In genomic region chr2:72629062-72629461, GRCh38 we compare ENCODE assay signal across 19 cellular contexts.
"Had no signal": no experiment of that assay in that cellular context is flagged by ENCODE, and none has a peak within 500 bp of the region (broad histone marks: within the 10 kb centered on the region; RNA-seq: fewer than 3 reads in every experiment).

No MANE protein-coding gene starts in this region.

- H3K9ac ChIP-seq: SK-N-SH had no signal

- H3K9me2 ChIP-seq: SK-N-SH had no signal

- H3K27ac ChIP-seq: cardiac muscle cell, esophagus muscularis mucosa, stomach, suprapubic skin, tibial nerve had no signal

- ATAC-seq: activated T-cell treated with anti-CD3 and anti-CD28 coated beads, Interleukin-2, amount 50 U/mL, for 72 hours; natural killer cell had no signal

- H3K27ac Mint-ChIP-seq: activated CD4-positive, alpha-beta memory T cell treated with anti-CD3 and anti-CD28 coated beads for 36 hours; activated naive CD4-positive, alpha-beta T cell treated with anti-CD3 and anti-CD28 coated beads for 36 hours; activated naive CD8-positive, alpha-beta T cell treated with anti-CD3 and anti-CD28 coated beads, Interleukin-2, amount 10 ng/mL, durations not matched to agents 7 days and 5 days; activated T-cell treated with anti-CD3 and anti-CD28 coated beads, Interleukin-2, amount 50 U/mL, for 72 hours; mesothelial cell of epicardium; natural killer cell had no signal

- H3K27me3 ChIP-seq: cardiac muscle cell, esophagus muscularis mucosa, stomach, suprapubic skin, tibial nerve had no signal

- H3K36me3 Mint-ChIP-seq: activated naive CD8-positive, alpha-beta T cell treated with anti-CD3 and anti-CD28 coated beads, Interleukin-2, amount 10 ng/mL, durations not matched to agents 7 days and 5 days; natural killer cell had no signal

- H3K4me3 ChIP-seq: cardiac muscle cell, esophagus muscularis mucosa, lung, stomach, suprapubic skin, tibial nerve had no signal

- H3K27me3 Mint-ChIP-seq: activated CD4-positive, alpha-beta memory T cell treated with anti-CD3 and anti-CD28 coated beads for 36 hours had no signal

- DNase-seq: activated CD4-positive, alpha-beta memory T cell treated with anti-CD3 and anti-CD28 coated beads for 36 hours; activated CD4-positive, alpha-beta T cell treated with anti-CD3 and anti-CD28 coated beads for 48 hours; activated effector memory CD4-positive, alpha-beta T cell treated with Interleukin-2 at 50 U/mL for 16 hours; activated naive CD4-positive, alpha-beta T cell treated with anti-CD3 and anti-CD28 coated beads for 36 hours; activated naive CD8-positive, alpha-beta T cell treated with anti-CD3 and anti-CD28 coated beads, Interleukin-2, amount 10 ng/mL, durations not matched to agents 7 days and 5 days; activated T-cell treated with anti-CD3 and anti-CD28 coated beads, Interleukin-2, amount 50 U/mL, for 72 hours; dermis blood vessel endothelial cell; foreskin melanocyte; natural killer cell; retina; SK-N-SH; stimulated activated CD4-positive, alpha-beta T cell treated with anti-CD3 and anti-CD28 coated beads, Interleukin-4, amount 100 ng/mL, for 24 hours; stomach had no signal

- H3K9me3 Mint-ChIP-seq: activated CD4-positive, alpha-beta memory T cell treated with anti-CD3 and anti-CD28 coated beads for 36 hours; activated naive CD4-positive, alpha-beta T cell treated with anti-CD3 and anti-CD28 coated beads for 36 hours; activated naive CD8-positive, alpha-beta T cell treated with anti-CD3 and anti-CD28 coated beads, Interleukin-2, amount 10 ng/mL, durations not matched to agents 7 days and 5 days; activated T-cell treated with anti-CD3 and anti-CD28 coated beads, Interleukin-2, amount 50 U/mL, for 72 hours; mesothelial cell of epicardium; natural killer cell had no signal

- H3K4me3 Mint-ChIP-seq: activated CD4-positive, alpha-beta memory T cell treated with anti-CD3 and anti-CD28 coated beads for 36 hours; activated naive CD4-positive, alpha-beta T cell treated with anti-CD3 and anti-CD28 coated beads for 36 hours; activated naive CD8-positive, alpha-beta T cell treated with anti-CD3 and anti-CD28 coated beads, Interleukin-2, amount 10 ng/mL, durations not matched to agents 7 days and 5 days; activated T-cell treated with anti-CD3 and anti-CD28 coated beads, Interleukin-2, amount 50 U/mL, for 72 hours; mesothelial cell of epicardium; natural killer cell had no signal

- H3K36me3 ChIP-seq: cardiac muscle cell, esophagus muscularis mucosa, stomach, suprapubic skin, tibial nerve had no signal

- H3K4me1 Mint-ChIP-seq: activated naive CD8-positive, alpha-beta T cell treated with anti-CD3 and anti-CD28 coated beads, Interleukin-2, amount 10 ng/mL, durations not matched to agents 7 days and 5 days; natural killer cell had no signal

- H3K9me3 ChIP-seq: esophagus muscularis mucosa, SK-N-SH, stomach, suprapubic skin, tibial nerve had no signal

- H3K4me1 ChIP-seq: suprapubic skin had no signal

- H3K4me2 ChIP-seq: SK-N-SH had no signal
